In genomic region chr4:16893141-16893571, GRCh38 we compare ENCODE assay signal across 10 cellular contexts. TPM values are rescaled to one million over a fixed set of nuclear protein-coding genes. Genes with fewer than 3 reads are reported as not detected.
DNase-seq lines count a peak whose midpoint lies in the region; ATAC-seq and TF ChIP-seq lines count a peak whose summit lies in the region.
"Had no signal": no experiment of that assay in that cellular context is flagged by ENCODE, and none has a peak within 500 bp of the region (broad histone marks: within the 10 kb centered on the region; RNA-seq: fewer than 3 reads in every experiment).

No MANE protein-coding gene starts in this region.

- peak overlapping the region; percentile 90 for H3K4me3 Mint-ChIP-seq in natural killer cell

- peaks cover 76 to 85% of the 10 kb centered on the region in 2 donors for H3K4me1 Mint-ChIP-seq in natural killer cell

- H3K27me3 ChIP-seq in HAP-1 (ENCODE audit: low read depth), result no peaks in the 10 kb centered on the region

- H3K4me1 ChIP-seq in HAP-1, result peaks cover 42% of the 10 kb centered on the region

- H3K9me3 ChIP-seq in HAP-1, result no peaks in the 10 kb centered on the region

- H3K36me3 Mint-ChIP-seq in natural killer cell, result no peaks in the 10 kb centered on the region

- intact Hi-C loops in natural killer cell (cut with micrococcal nuclease), result no loop called here

- no peaks in the 10 kb centered on the region for H3K36me3 ChIP-seq in HAP-1 (replicated peaks)

- H3K27ac ChIP-seq in coronary artery, result no peak overlapping the region

- DNase-seq in AG09309 (ENCODE audit: low read depth) (no peak), HAP-1 (ENCODE audit: low spot score in 2 of 2) (peak; percentile 63 to 79), coronary artery (ENCODE audit: low spot score) (no peak), natural killer cell (no peak), NCI-H1105 (lab: John Stamatoyannopoulos, UW) (no peak), NCI-H2196 (lab: John Stamatoyannopoulos, UW; ENCODE audit: unreplicated experiment) (no peak), NCI-H226 (no peak)
- DNase-seq: trophoblast cell had no signal

- H3K4me3 ChIP-seq in AG09309 (ENCODE audit: control insufficient read depth, low read depth, low read length), result peak overlapping the region; percentile 36
- peak overlapping the region; percentile 6 for H3K4me3 ChIP-seq in HAP-1
- H3K4me3 ChIP-seq in coronary artery, result peak overlapping the region; percentile 22

- in situ Hi-C loops in HAP-1 (cut with MboI; ENCODE audit: low sequenced_read_pairs), result no loop called here

- peak overlapping the region; percentile 87 to 89 for H3K27ac Mint-ChIP-seq in natural killer cell

- peak in 2 of 3 donors; percentile 29 to 44 for ATAC-seq in natural killer cell
- no peak for ATAC-seq in HG02884 (IDR thresholded peaks at IDR 0.05; ENCODE audit: unreplicated experiment)
- ATAC-seq: HepG2 had no signal

- H3K27me3 Mint-ChIP-seq in natural killer cell (ENCODE audit: low read depth in 2 of 2), result no peaks in the 10 kb centered on the region

- TF ChIP-seq CTCF in AG09309 (IDR thresholded peaks at IDR 0.05; ENCODE audit: control insufficient read depth, insufficient read depth, low read depth, low read length, missing control alignments) (no peak), coronary artery (IDR thresholded peaks at IDR 0.05) (no peak), natural killer cell (IDR thresholded peaks at IDR 0.05) (no peak)

- H3K9me3 Mint-ChIP-seq in natural killer cell, result no peaks in the 10 kb centered on the region

RNA-seq across cellular contexts. Expression of gene LDB2, which starts 5.3 kb away (rescaled TPM):
- 10 to 100 TPM in 2 of 3 donors, 1 to 10 TPM in 1; 8.2 to 14.2 (median 13.6) TPM for total RNA-seq in natural killer cell
- total RNA-seq: HepG2 had no signal

Comparison
In these comparisons a context has a peak if more than half of its experiments do, and no peak if none do; other contexts are left out.
1. DNase-seq: peak in HAP-1 (2 of 2); none in AG09309 (single experiment), coronary artery (single experiment), natural killer cell (single experiment), NCI-H1105 (single experiment), NCI-H2196 (single experiment) and NCI-H226 (single experiment).
2. Peak in every context shown above with its lines, with median percentiles within 50 percentile points of each other: H3K4me3 ChIP-seq.